8 cellular contexts compared by ENCODE assay signal in genomic region chr12:55720894-55721444, GRCh38. TPM values are rescaled to one million over a fixed set of nuclear protein-coding genes. Genes with fewer than 3 reads are reported as not detected.
DNase-seq lines count a peak whose midpoint lies in the region; ATAC-seq, FAIRE-seq and TF ChIP-seq lines count a peak whose summit lies in the region.

No MANE protein-coding gene starts in this region.

- peaks cover 29% of the 10 kb centered on the region for H3K4me1 ChIP-seq in right cardiac atrium (ENCODE audit: control insufficient read depth, insufficient read depth, low read length)
- H3K4me1 ChIP-seq in skeletal muscle tissue (ENCODE audit: control insufficient read depth in 3 of 3, insufficient read depth in 3 of 3, low read length in 3 of 3), result peaks cover 83 to 88% (median 87%) of the 10 kb centered on the region in 3 donors

- intact Hi-C loops in right cardiac atrium (cut with DNase I), result loop anchor here in 1 of 4 donors (5.0 kb wide), 1 partner anchor 39 kb away; a partner anchor contains a TSS

- DNase-seq in D721Med (ENCODE audit: insufficient read length, low spot score) (no peak), LHCN-M2 (ENCODE audit: low read depth) (peak; percentile 99), amniotic stem cell (lab: John Stamatoyannopoulos, UW) (peak; percentile 87), right cardiac atrium (peak; percentile 85 to 89 (median 86)), frontal cortex (ENCODE audit: low spot score in 2 of 2) (no peak)

- ATAC-seq in right cardiac atrium (peak; percentile 51 to 53), HG03520 (IDR thresholded peaks at IDR 0.05; ENCODE audit: unreplicated experiment) (no peak), GM18909 (IDR thresholded peaks at IDR 0.05; ENCODE audit: poor library complexity, unreplicated experiment) (no peak)

- H3K27ac ChIP-seq in right cardiac atrium (ENCODE audit: low read length) (peak overlapping the region; percentile 65), skeletal muscle tissue (ENCODE audit: low read depth, low read length) (peak overlapping the region; percentile 91)

- TF ChIP-seq CTCF in D721Med (IDR thresholded peaks at IDR 0.05; ENCODE audit: insufficient read depth, missing control alignments), result peak; percentile 21

- WGBS in right cardiac atrium, result 25% methylated on average over 9 of the region's 9 CpGs

- H3K36me3 ChIP-seq in skeletal muscle tissue (ENCODE audit: control insufficient read depth in 3 of 3, insufficient read depth in 3 of 3, low read length in 3 of 3), result peaks cover 21 to 28% (median 24%) of the 10 kb centered on the region in 3 donors

- H3K9ac ChIP-seq in skeletal muscle tissue (ENCODE audit: low read depth in 1 of 3, low read length in 3 of 3), result peak overlapping the region in 2 of 3 donors; percentile 60 to 71

- FAIRE-seq in D721Med (lab: Jason Lieb, UNC) (no peak), frontal cortex (lab: Jason Lieb, UNC) (no peak)

- H3K9me3 ChIP-seq in right cardiac atrium (ENCODE audit: control insufficient read depth, low read length) (no peaks in the 10 kb centered on the region), skeletal muscle tissue (ENCODE audit: control insufficient read depth in 3 of 3, low read length in 3 of 3) (no peaks in the 10 kb centered on the region)

- no peaks in the 10 kb centered on the region for H3K27me3 ChIP-seq in right cardiac atrium (ENCODE audit: control insufficient read depth, insufficient read depth)
- H3K27me3 ChIP-seq in skeletal muscle tissue (ENCODE audit: control insufficient read depth in 3 of 3, insufficient read depth in 3 of 3, low read length in 3 of 3), result no peaks in the 10 kb centered on the region

- H3K4me3 ChIP-seq in right cardiac atrium (ENCODE audit: low read length) (no peak overlapping the region), skeletal muscle tissue (ENCODE audit: low read length in 3 of 3) (peak overlapping the region; percentile 39 to 57 (median 45))

RNA-seq across cellular contexts. Expression of gene RDH5, which starts 0.8 kb away (rescaled TPM):
- total RNA-seq in LHCN-M2 (2014; rRNA removed), result 147 and 216 TPM in 2 replicates
- polyA plus RNA-seq in LHCN-M2 (2012), result 29.0 TPM
- 10 to 100 TPM; 15.9 to 27.7 (median 23.3) TPM for total RNA-seq in right cardiac atrium
- 24.1 TPM for polyA plus RNA-seq in right cardiac atrium
- total RNA-seq in skeletal muscle tissue, result 19.8 TPM
- total RNA-seq in frontal cortex, result 4.5 TPM

RNA-seq across cellular contexts. Expression of gene BLOC1S1, which starts 5.1 kb away (rescaled TPM):
- total RNA-seq in LHCN-M2 (2014; rRNA removed) (118 and 135 TPM in 2 replicates), right cardiac atrium (100 to 1,000 TPM; 134 to 149 (median 139) TPM), skeletal muscle tissue (42.3 TPM), frontal cortex (21.2 TPM)
- 374 TPM for polyA plus RNA-seq in LHCN-M2 (2012)
- polyA plus RNA-seq in right cardiac atrium, result 205 TPM

RNA-seq across cellular contexts. Expression of gene CD63, which starts 7.8 kb away (rescaled TPM):
- total RNA-seq in LHCN-M2 (2014; rRNA removed), result 2,065 and 2,281 TPM in 2 replicates
- 3,617 TPM for polyA plus RNA-seq in LHCN-M2 (2012)
- 1,000 to 10,000 TPM; 1,076 to 1,430 (median 1,264) TPM for total RNA-seq in right cardiac atrium
- polyA plus RNA-seq in right cardiac atrium, result 1,376 TPM
- 1,640 TPM for total RNA-seq in skeletal muscle tissue
- total RNA-seq in frontal cortex, result 227 TPM

RNA-seq across cellular contexts. Expression of gene ITGA7, which starts 13.3 kb away (rescaled TPM):
- total RNA-seq in LHCN-M2 (2014; rRNA removed) (135 and 217 TPM in 2 replicates), right cardiac atrium (100 to 1,000 TPM; 465 to 674 (median 604) TPM), skeletal muscle tissue (123 TPM), frontal cortex (3.7 TPM)
- polyA plus RNA-seq in LHCN-M2 (2012), result 67.9 TPM
- polyA plus RNA-seq in right cardiac atrium, result 288 TPM

RNA-seq across cellular contexts. Expression of gene GDF11, which starts 22.0 kb away (rescaled TPM):
- total RNA-seq in LHCN-M2 (2014; rRNA removed) (10.0 and 17.3 TPM in 2 replicates), right cardiac atrium (10 to 100 TPM; 16.2 to 17.5 (median 16.7) TPM), skeletal muscle tissue (3.1 TPM), frontal cortex (6.1 TPM)
- polyA plus RNA-seq in LHCN-M2 (2012), result 21.0 TPM
- 11.5 TPM for polyA plus RNA-seq in right cardiac atrium

Comparison
In these comparisons a context has a peak if more than half of its experiments do, and no peak if none do; other contexts are left out.
1. DNase-seq: peak in LHCN-M2 (single experiment), amniotic stem cell (single experiment) and right cardiac atrium (3 of 3); none in D721Med (single experiment) and frontal cortex (0 of 2).
2. ATAC-seq: peak in right cardiac atrium (2 of 2); none in HG03520 (single experiment) and GM18909 (single experiment).